In the genomic region with DNA sequence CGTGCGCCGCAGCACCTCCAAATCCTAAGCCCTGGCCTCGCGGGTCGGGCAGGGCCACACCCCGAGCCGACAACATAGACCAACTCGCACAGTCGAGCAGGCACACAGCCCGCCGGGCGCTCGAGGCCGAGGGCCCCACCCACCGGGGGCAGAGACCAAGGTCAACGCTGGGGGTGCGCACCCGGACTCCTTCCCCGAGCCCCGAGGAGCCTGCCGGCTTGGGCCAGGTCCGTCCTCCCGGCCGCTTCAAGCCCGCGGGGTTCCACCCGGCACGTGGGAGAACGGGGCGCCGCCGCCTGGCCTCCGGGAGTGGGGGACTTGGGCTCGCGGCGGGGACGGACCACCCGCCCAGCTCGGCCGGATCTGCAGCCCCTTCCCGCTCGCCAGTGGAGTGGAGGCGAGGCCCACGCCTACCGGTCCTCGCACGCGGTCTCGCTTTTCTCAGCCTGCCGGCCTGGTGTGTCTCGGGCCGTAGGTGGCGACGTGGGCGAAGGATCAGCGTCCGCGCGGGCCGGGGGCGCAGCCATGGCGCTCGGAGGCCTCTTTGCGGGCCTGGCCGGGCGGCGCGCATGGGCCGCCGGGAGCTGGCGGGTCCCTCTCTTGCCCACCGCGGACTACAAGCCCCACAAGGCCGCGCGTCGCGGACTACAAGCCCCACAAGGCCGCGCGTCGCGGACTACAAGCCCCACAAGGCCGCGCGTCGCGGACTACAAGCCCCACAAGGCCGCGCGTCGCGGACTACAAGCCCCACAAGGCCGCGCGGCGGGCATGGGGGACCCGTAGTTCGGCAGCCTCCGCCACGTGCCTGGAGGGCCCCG, we compare ENCODE assay signal across 8 cellular contexts. TPM values are rescaled to one million over a fixed set of nuclear protein-coding genes. Genes with fewer than 3 reads are reported as not detected.
DNase-seq lines count a peak whose midpoint lies in the region; ATAC-seq, FAIRE-seq and TF ChIP-seq lines count a peak whose summit lies in the region.

UCKL1 (minus strand) TSS at position 571 of the 818 bp plus-strand sequence; CDS start at position 527, 44 bp downstream.

- POLR2A ChIA-PET in activated CD4-positive, alpha-beta T cell treated with anti-CD3 and anti-CD28 coated beads for 36 hours (lab: Charles Lee), result interaction anchor here (0.5 to 0.7 kb wide), 3 partner anchors 25 to 228 kb away, joined by 3 to 4 read pairs (median 4); partner anchors contain the start of gene PRPF6

- peak; percentile 80 for DNase-seq in ACHN
- DNase-seq in NCI-H2227 treated with DMSO at 0.1 percent for 48 hours (lab: John Stamatoyannopoulos, UW), result peak; percentile 79
- peak; percentile 95 for DNase-seq in activated CD4-positive, alpha-beta T cell treated with anti-CD3 and anti-CD28 coated beads for 36 hours
- peak; percentile 92 to 95 for DNase-seq in left colon
- DNase-seq in stimulated activated CD4-positive, alpha-beta T cell treated with anti-CD3 and anti-CD28 coated beads, Interleukin-1b, Interleukin-23, amount 100 ng/mL, for 4 hours (ENCODE audit: low read depth in 2 of 2), result peak; percentile 85 to 86

- ATAC-seq in HG03064 (IDR thresholded peaks at IDR 0.05; ENCODE audit: low read depth, unreplicated experiment) (peak; percentile 49), left colon (peak; percentile 62)
- ATAC-seq in activated CD4-positive, alpha-beta T cell treated with anti-CD3 and anti-CD28 coated beads for 36 hours, result peak; percentile 78

- peak; percentile 77 for TF ChIP-seq POLR2A in GM18526 (IDR thresholded peaks at IDR 0.05; ENCODE audit: extremely low read depth, insufficient read length)

- H3K4me3 Mint-ChIP-seq in activated CD4-positive, alpha-beta T cell treated with anti-CD3 and anti-CD28 coated beads for 36 hours, result peak within 1 kb of the TSS; percentile 77

- no peaks in the 10 kb centered on the region for H3K27me3 Mint-ChIP-seq in activated CD4-positive, alpha-beta T cell treated with anti-CD3 and anti-CD28 coated beads for 36 hours

- peaks cover 2% of the 10 kb centered on the region for H3K36me3 Mint-ChIP-seq in activated CD4-positive, alpha-beta T cell treated with anti-CD3 and anti-CD28 coated beads for 36 hours (ENCODE audit: low read depth)

- H3K27ac Mint-ChIP-seq in activated CD4-positive, alpha-beta T cell treated with anti-CD3 and anti-CD28 coated beads for 36 hours, result peak within 1 kb of the TSS; percentile 89

- in situ Hi-C loops in ACHN (cut with HindIII; ENCODE audit: low pct_ligation_motif_present, low pct_unique_long_range_greater_than_20kb, low sequenced_read_pairs), result no loop called here

- CTCF ChIA-PET in activated CD4-positive, alpha-beta T cell treated with anti-CD3 and anti-CD28 coated beads for 36 hours (lab: Charles Lee), result interaction anchor here (0.7 to 2.0 kb wide), 6 partner anchors 16 to 128 kb away, joined by 3 to 6 read pairs (median 4); partner anchors contain the start of genes LKAAEAR1, PRPF6 and SAMD10

- no peaks in the 10 kb centered on the region for H3K9me3 Mint-ChIP-seq in activated CD4-positive, alpha-beta T cell treated with anti-CD3 and anti-CD28 coated beads for 36 hours (ENCODE audit: low read depth)

- peaks cover 37% of the 10 kb centered on the region for H3K4me1 Mint-ChIP-seq in activated CD4-positive, alpha-beta T cell treated with anti-CD3 and anti-CD28 coated beads for 36 hours

- peak; percentile 14 for FAIRE-seq in colon (lab: Jason Lieb, UNC)

- intact Hi-C loops in activated CD4-positive, alpha-beta T cell treated with anti-CD3 and anti-CD28 coated beads for 36 hours (cut with DNase I, micrococcal nuclease), result loop anchor here (1.0 to 5.0 kb wide), 10 partner anchors 15 to 436 kb away; partner anchors contain the start of genes PTK6 (in 2 of the 2), ARFRP1 (in 1 of the 2), GMEB2 (in 1 of the 2) and PPDPF (in 1 of the 2)
- intact Hi-C loops in left colon (cut with DNase I, micrococcal nuclease), result no loop called here

RNA-seq across cellular contexts. Expression of gene UCKL1, which starts in this region (rescaled TPM):
- total RNA-seq in activated CD4-positive, alpha-beta T cell treated with anti-CD3 and anti-CD28 coated beads for 36 hours, result 10 to 100 TPM; 28.3 to 32.2 TPM
- 10 to 100 TPM; 41.7 to 44.8 TPM for total RNA-seq in left colon

Comparison
In these comparisons a context has a peak if more than half of its experiments do, and no peak if none do; other contexts are left out.
1. Peak in every context shown above with its lines: DNase-seq and ATAC-seq.
2. intact Hi-C loops: an anchor here in activated CD4-positive, alpha-beta T cell treated with anti-CD3 and anti-CD28 coated beads for 36 hours (1.0 to 5.0 kb wide); none called in left colon.